Comparison of ENCODE assay signal across 12 cellular contexts in the genomic region with DNA sequence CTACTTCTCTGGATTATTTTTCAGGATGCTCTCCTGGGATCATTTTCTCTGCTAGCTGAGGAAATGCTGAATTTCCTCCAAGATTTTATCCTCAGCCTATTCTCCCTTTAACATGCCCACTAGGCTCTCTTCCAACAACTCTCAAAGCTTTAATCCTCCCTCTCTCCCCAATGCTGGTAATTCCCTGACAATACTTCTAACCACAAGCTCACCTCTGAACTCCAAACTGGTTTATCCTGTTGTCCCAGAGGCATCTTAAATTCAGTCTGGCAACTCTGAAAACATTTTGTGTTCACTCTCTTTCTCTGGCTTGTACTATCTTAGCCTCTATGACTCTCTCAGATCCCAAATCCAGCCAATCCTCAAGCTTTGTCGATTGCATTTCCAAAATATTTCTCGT.
DNase-seq lines count a peak whose midpoint lies in the region; ATAC-seq and TF ChIP-seq lines count a peak whose summit lies in the region.
"Had no signal": no experiment of that assay in that cellular context is flagged by ENCODE, and none has a peak within 500 bp of the region (broad histone marks: within the 10 kb centered on the region; RNA-seq: fewer than 3 reads in every experiment).

No MANE protein-coding gene starts in this region.

- no peaks in the 10 kb centered on the region for H3K9me3 Mint-ChIP-seq in activated naive CD8-positive, alpha-beta T cell treated with anti-CD3 and anti-CD28 coated beads for 36 hours
- H3K9me3 Mint-ChIP-seq: activated CD8-positive, alpha-beta T cell treated with anti-CD3 and anti-CD28 coated beads for 36 hours had no signal

- no peak overlapping the region for H2BK120ac ChIP-seq in mesendoderm (ENCODE audit: low read depth, low read length)

- no peak for ATAC-seq in HG03097 (IDR thresholded peaks at IDR 0.05; ENCODE audit: low FRiP score, unreplicated experiment)
- no peak for ATAC-seq in HG03139 (IDR thresholded peaks at IDR 0.05; ENCODE audit: unreplicated experiment)
- ATAC-seq: activated CD8-positive, alpha-beta T cell treated with anti-CD3 and anti-CD28 coated beads for 36 hours; HepG2; stimulated activated effector memory CD8-positive, alpha-beta T cell treated with anti-CD3 and anti-CD28 coated beads, Interleukin-12 subunit alpha, Interleukin-12 subunit beta, amount 100 ng/mL, for 72 hours had no signal

- H3K4me3 ChIP-seq in colonic mucosa (no peak overlapping the region), mesendoderm (ENCODE audit: low read length) (no peak overlapping the region)

- H3K36me3 ChIP-seq in colonic mucosa (no peaks in the 10 kb centered on the region), mesendoderm (ENCODE audit: control insufficient read depth, insufficient read depth, low read length) (no peaks in the 10 kb centered on the region)

- no CpG with 5 or more reads among the region's 2 CpGs for WGBS in mesendoderm (ENCODE audit: extremely low coverage, insufficient coverage, low lambda C conversion rate)

- H3K9ac ChIP-seq in colonic mucosa (ENCODE audit: low read depth in 2 of 2, low read length in 2 of 2) (no peak overlapping the region), mesendoderm (ENCODE audit: low read length) (no peak overlapping the region)

- peaks cover 10% of the 10 kb centered on the region for H3K27me3 Mint-ChIP-seq in activated naive CD8-positive, alpha-beta T cell treated with anti-CD3 and anti-CD28 coated beads for 36 hours

- H3K4me3 Mint-ChIP-seq in activated naive CD8-positive, alpha-beta T cell treated with anti-CD3 and anti-CD28 coated beads for 36 hours: no peak overlapping the region
- H3K4me3 Mint-ChIP-seq: activated CD8-positive, alpha-beta T cell treated with anti-CD3 and anti-CD28 coated beads for 36 hours; stimulated activated effector memory CD8-positive, alpha-beta T cell treated with anti-CD3 and anti-CD28 coated beads, Interleukin-12 subunit alpha, Interleukin-12 subunit beta, amount 100 ng/mL, for 72 hours had no signal

- no peak overlapping the region for H3K27ac Mint-ChIP-seq in activated naive CD8-positive, alpha-beta T cell treated with anti-CD3 and anti-CD28 coated beads for 36 hours
- H3K27ac Mint-ChIP-seq: activated CD8-positive, alpha-beta T cell treated with anti-CD3 and anti-CD28 coated beads for 36 hours; stimulated activated effector memory CD8-positive, alpha-beta T cell treated with anti-CD3 and anti-CD28 coated beads, Interleukin-12 subunit alpha, Interleukin-12 subunit beta, amount 100 ng/mL, for 72 hours had no signal

- no peak overlapping the region for H4K5ac ChIP-seq in mesendoderm (ENCODE audit: low read length)

- H3K56ac ChIP-seq in mesendoderm (ENCODE audit: low read length): no peak overlapping the region

- TF ChIP-seq CTCF in C4-2B (conservative IDR thresholded peaks at IDR 0.05): no peak
- no peak for TF ChIP-seq CTCF in colonic mucosa (IDR thresholded peaks at IDR 0.05)

- H3K27ac ChIP-seq in C4-2B (peak overlapping the region; percentile 39; the same call in 1 of the 2 replicates), colonic mucosa (peak overlapping the region; percentile 27), mesendoderm (ENCODE audit: low read depth, low read length) (no peak overlapping the region)

- no peak overlapping the region for H3K18ac ChIP-seq in mesendoderm (ENCODE audit: low read length)

- no peak overlapping the region for H2BK5ac ChIP-seq in mesendoderm (ENCODE audit: low read length)

- H2AK5ac ChIP-seq in mesendoderm (ENCODE audit: low read length): no peak overlapping the region

- intact Hi-C loops in colonic mucosa (cut with DNase I): no loop called here

- H3K79me1 ChIP-seq in mesendoderm (ENCODE audit: low read length): no peaks in the 10 kb centered on the region

- no peak overlapping the region for H3K4me2 ChIP-seq in mesendoderm (ENCODE audit: low read length)

- H3K4me1 ChIP-seq in colonic mucosa (no peaks in the 10 kb centered on the region), mesendoderm (ENCODE audit: control insufficient read depth, low read depth, low read length) (peaks cover 2% of the 10 kb centered on the region)

- no peaks in the 10 kb centered on the region for H3K79me2 ChIP-seq in mesendoderm (ENCODE audit: control insufficient read depth, insufficient read depth, low read length)

- H3K9me3 ChIP-seq in colonic mucosa: no peaks in the 10 kb centered on the region

- no peak overlapping the region for H3K4ac ChIP-seq in mesendoderm (ENCODE audit: low read depth, low read length)

- H3K4me1 Mint-ChIP-seq in activated naive CD8-positive, alpha-beta T cell treated with anti-CD3 and anti-CD28 coated beads for 36 hours: no peaks in the 10 kb centered on the region
- H3K4me1 Mint-ChIP-seq: stimulated activated effector memory CD8-positive, alpha-beta T cell treated with anti-CD3 and anti-CD28 coated beads, Interleukin-12 subunit alpha, Interleukin-12 subunit beta, amount 100 ng/mL, for 72 hours had no signal

- DNase-seq in LoVo (ENCODE audit: low spot score): peak; percentile 43
- DNase-seq in colonic mucosa: peak; percentile 56
- peak; percentile 51 for DNase-seq in mesendoderm
- DNase-seq in activated naive CD8-positive, alpha-beta T cell treated with anti-CD3 and anti-CD28 coated beads for 36 hours: no peak
- no peak for DNase-seq in NCI-H1048 (lab: John Stamatoyannopoulos, UW)
- DNase-seq: activated CD8-positive, alpha-beta T cell treated with anti-CD3 and anti-CD28 coated beads for 36 hours; NCI-H774 had no signal

- H3K27me3 ChIP-seq in colonic mucosa (no peaks in the 10 kb centered on the region), mesendoderm (ENCODE audit: insufficient read depth, low read length, poor library complexity) (no peaks in the 10 kb centered on the region)

- H3K36me3 Mint-ChIP-seq in activated naive CD8-positive, alpha-beta T cell treated with anti-CD3 and anti-CD28 coated beads for 36 hours: no peaks in the 10 kb centered on the region
- H3K36me3 Mint-ChIP-seq: stimulated activated effector memory CD8-positive, alpha-beta T cell treated with anti-CD3 and anti-CD28 coated beads, Interleukin-12 subunit alpha, Interleukin-12 subunit beta, amount 100 ng/mL, for 72 hours had no signal

- H2BK15ac ChIP-seq in mesendoderm (replicated peaks; ENCODE audit: low read depth): no peak overlapping the region

- no peak overlapping the region for H4K8ac ChIP-seq in mesendoderm (ENCODE audit: low read depth, low read length)

- no peak overlapping the region for H3K23ac ChIP-seq in mesendoderm (ENCODE audit: low read length)

Comparison
In these comparisons a context has a peak if more than half of its experiments do, and no peak if none do; other contexts are left out.
1. DNase-seq: peak in LoVo (single experiment), colonic mucosa (single experiment) and mesendoderm (single experiment); none in activated naive CD8-positive, alpha-beta T cell treated with anti-CD3 and anti-CD28 coated beads for 36 hours (single experiment) and NCI-H1048 (single experiment).